10 cellular contexts compared by ENCODE assay signal in the genomic region with DNA sequence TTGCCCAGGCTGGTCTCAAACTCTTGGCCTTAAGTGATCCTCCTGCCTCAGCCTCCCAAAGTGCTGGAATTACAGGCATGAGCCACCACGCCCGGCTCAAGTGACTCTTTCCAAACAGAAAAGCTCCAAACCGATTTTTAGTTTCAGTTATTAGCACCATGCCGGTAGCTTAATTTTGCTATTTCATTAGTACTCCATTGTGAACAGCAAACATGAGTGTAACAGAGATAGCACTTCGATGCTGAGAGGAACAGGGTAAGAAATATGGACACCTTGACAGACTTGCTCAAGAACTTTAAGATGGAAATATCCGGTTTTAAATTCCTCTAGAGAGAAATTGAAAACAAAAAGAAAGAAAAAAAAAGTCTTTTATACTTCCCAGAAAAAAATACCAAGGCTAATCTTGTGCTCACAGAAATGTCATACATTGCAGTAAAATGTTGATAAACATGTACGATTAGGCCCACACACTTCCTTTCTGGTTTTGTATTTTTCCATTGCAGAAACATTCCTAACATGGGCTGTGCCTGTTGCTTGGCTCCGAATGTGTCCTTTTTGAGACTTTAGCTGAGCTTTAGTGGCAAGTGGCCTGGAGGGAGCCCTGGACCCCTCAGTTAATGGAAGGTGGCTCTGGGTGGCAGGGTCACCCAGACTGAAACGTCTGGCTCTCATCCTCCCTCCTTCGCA. TPM values are rescaled to one million over a fixed set of nuclear protein-coding genes. Genes with fewer than 3 reads are reported as not detected.
DNase-seq lines count a peak whose midpoint lies in the region; ATAC-seq and TF ChIP-seq lines count a peak whose summit lies in the region.
"Had no signal": no experiment of that assay in that cellular context is flagged by ENCODE, and none has a peak within 500 bp of the region (broad histone marks: within the 10 kb centered on the region; RNA-seq: fewer than 3 reads in every experiment).

No MANE protein-coding gene starts in this region.

- TF ChIP-seq EP300 in tibial nerve (IDR thresholded peaks at IDR 0.05): no peak

- H3K27ac ChIP-seq in RWPE1 (peak overlapping the region; percentile 35), coronary artery (peak overlapping the region; percentile 54 to 71), mucosa of rectum (ENCODE audit: low read depth in 2 of 2, low read length in 2 of 2) (peak overlapping the region; percentile 73 to 87), tibial nerve (peak overlapping the region in 3 of 4 donors; percentile 25 to 80 (median 74))
- no peak overlapping the region for H3K27ac ChIP-seq in CD4-positive, alpha-beta T cell (ENCODE audit: low read depth, low read length)
- H3K27ac ChIP-seq: left lung had no signal

- H3K4me3 Mint-ChIP-seq in CD4-positive, alpha-beta T cell: no peak overlapping the region

- no peak for ATAC-seq in GM21529 (IDR thresholded peaks at IDR 0.05; ENCODE audit: unreplicated experiment)
- no peak for ATAC-seq in CD4-positive, alpha-beta T cell (ENCODE audit: poor library complexity)
- ATAC-seq: left lung had no signal

- TF ChIP-seq CTCF in RWPE1 (conservative IDR thresholded peaks at IDR 0.05; ENCODE audit: low read depth) (no peak), coronary artery (IDR thresholded peaks at IDR 0.05) (no peak), tibial nerve (IDR thresholded peaks at IDR 0.05) (no peak)
- no peak for TF ChIP-seq CTCF in CD4-positive, alpha-beta T cell (IDR thresholded peaks at IDR 0.05)

- no peaks in the 10 kb centered on the region for H3K27me3 Mint-ChIP-seq in CD4-positive, alpha-beta T cell

- intact Hi-C loops in CD4-positive, alpha-beta T cell (cut with DNase I, micrococcal nuclease): no loop called here

- no peaks in the 10 kb centered on the region for H3K36me3 Mint-ChIP-seq in CD4-positive, alpha-beta T cell (ENCODE audit: low read depth)

- H3K36me3 ChIP-seq in mucosa of rectum (ENCODE audit: control insufficient read depth in 2 of 2, insufficient read depth in 2 of 2, low read length in 2 of 2) (peaks cover 32 to 49% of the 10 kb centered on the region in 2 donors), tibial nerve (peaks cover 0 to 7% (median 0%) of the 10 kb centered on the region in 3 donors)
- H3K36me3 ChIP-seq: left lung had no signal

- H3K9me3 ChIP-seq in mucosa of rectum (ENCODE audit: control insufficient read depth in 2 of 2, low read length in 2 of 2) (no peaks in the 10 kb centered on the region), tibial nerve (no peaks in the 10 kb centered on the region)
- H3K9me3 ChIP-seq in CD4-positive, alpha-beta T cell (ENCODE audit: control insufficient read depth, low read length): no peaks in the 10 kb centered on the region
- H3K9me3 ChIP-seq: left lung had no signal

- CTCF ChIA-PET in RWPE1 (lab: Yijun Ruan, JAX): no interaction called here
- CTCF ChIA-PET in CD4-positive, alpha-beta T cell (lab: Charles Lee): no interaction called here

- no peak overlapping the region for H3K27ac Mint-ChIP-seq in CD4-positive, alpha-beta T cell

- no peaks in the 10 kb centered on the region for H3K4me1 Mint-ChIP-seq in CD4-positive, alpha-beta T cell (ENCODE audit: low read depth)

- H3K9me3 Mint-ChIP-seq in CD4-positive, alpha-beta T cell: no peaks in the 10 kb centered on the region

- no peak for DNase-seq in RWPE1 (ENCODE audit: low spot score)
- DNase-seq in coronary artery (ENCODE audit: low spot score): peak; percentile 69
- DNase-seq in tibial nerve (ENCODE audit: low spot score in 2 of 2): no peak
- DNase-seq in ureter (ENCODE audit: low spot score): no peak
- DNase-seq in CD4-positive, alpha-beta T cell: no peak
- DNase-seq: activated T-cell treated with anti-CD3 and anti-CD28 coated beads for 4 hours, left lung, NCI-H2171 treated with DMSO at 0.1 percent for 48 hours had no signal

- H3K27me3 ChIP-seq in mucosa of rectum (ENCODE audit: control insufficient read depth in 2 of 2, insufficient read depth in 2 of 2, low read length in 2 of 2) (no peaks in the 10 kb centered on the region), tibial nerve (no peaks in the 10 kb centered on the region)
- no peaks in the 10 kb centered on the region for H3K27me3 ChIP-seq in CD4-positive, alpha-beta T cell (ENCODE audit: control insufficient read depth, insufficient read depth, low read length)

- H3K9ac ChIP-seq in mucosa of rectum (ENCODE audit: low read depth in 1 of 2, low read length in 2 of 2): no peak overlapping the region

- POLR2A ChIA-PET in RWPE1 (lab: Yijun Ruan, JAX; ENCODE audit: low non-redundant PET): no interaction called here
- POLR2A ChIA-PET in CD4-positive, alpha-beta T cell (lab: Charles Lee): no interaction called here

- H3K4me1 ChIP-seq in mucosa of rectum (ENCODE audit: control insufficient read depth in 2 of 2, insufficient read depth in 2 of 2, low read length in 2 of 2) (peaks cover 11 to 27% of the 10 kb centered on the region in 2 donors), tibial nerve (peaks cover 0 to 71% (median 6%) of the 10 kb centered on the region in 4 donors)

- WGBS in tibial nerve, 2 donors: 46 to 47% methylated on average over 10 of the region's 10 CpGs

- TF ChIP-seq POLR2A in tibial nerve (IDR thresholded peaks at IDR 0.05): no peak

- no peak overlapping the region for H3K4me3 ChIP-seq in coronary artery
- no peak overlapping the region for H3K4me3 ChIP-seq in mucosa of rectum (ENCODE audit: low read length in 2 of 2)
- no peak overlapping the region for H3K4me3 ChIP-seq in tibial nerve
- H3K4me3 ChIP-seq: left lung had no signal

RNA-seq across cellular contexts. Expression of a gene that starts 18.3 kb away (rescaled TPM):
- total RNA-seq in tibial nerve (10 to 100 TPM; 53.7 to 99.2 (median 71.6) TPM), ureter (120 TPM)
- under 1 TPM; 0.41 to 0.42 TPM for total RNA-seq in CD4-positive, alpha-beta T cell

RNA-seq across cellular contexts. Expression of a gene that starts 43.2 kb away (rescaled TPM):
- total RNA-seq in tibial nerve: 10 to 100 TPM; 17.1 to 24.0 (median 20.4) TPM
- 17.1 TPM for total RNA-seq in ureter
- total RNA-seq in CD4-positive, alpha-beta T cell: 10 to 100 TPM; 28.8 to 29.4 TPM

RNA-seq across cellular contexts. Expression of a gene that starts 51.0 kb away (rescaled TPM):
- total RNA-seq in tibial nerve (10 to 100 TPM; 20.9 to 30.8 (median 23.2) TPM), ureter (22.9 TPM)
- total RNA-seq in CD4-positive, alpha-beta T cell: 10 to 100 TPM; 14.9 to 16.6 TPM

Comparison
In these comparisons a context has a peak if more than half of its experiments do, and no peak if none do; other contexts are left out.
1. RNA of a gene that starts 18.3 kb away (total RNA-seq): 120 TPM in ureter (single experiment) and 53.7 to 99.2 TPM in tibial nerve; 0.41 to 0.42 TPM in CD4-positive, alpha-beta T cell; every median in the first group is over 10 times any median in the second.